ENCODE assay signal across 1 cellular context in genomic region chr5:1093361-1093760, GRCh38.
TF ChIP-seq lines count a peak whose summit lies in the region.

No MANE protein-coding gene starts in this region.

TF ChIP-seq in HepG2, 621 proteins besides CTCF, POLR2A, EP300 and RAD21:
- TF ChIP-seq RBFOX2 (IDR thresholded peaks at IDR 0.05; ENCODE audit: low read depth, low read length) (peak; percentile 41; the same call in 1 of the 2 replicates), AGO2 (optimal IDR thresholded peaks at IDR 0.05; ENCODE audit: low read depth, low read length) (peak; percentile 79), ONECUT2 (CRISPR knock-in tag; IDR thresholded peaks at IDR 0.05) (no peak), ZNF562 (CRISPR knock-in tag; IDR thresholded peaks at IDR 0.05; ENCODE audit: borderline replicate concordance) (no peak)
- TF ChIP-seq, protein P1, sequence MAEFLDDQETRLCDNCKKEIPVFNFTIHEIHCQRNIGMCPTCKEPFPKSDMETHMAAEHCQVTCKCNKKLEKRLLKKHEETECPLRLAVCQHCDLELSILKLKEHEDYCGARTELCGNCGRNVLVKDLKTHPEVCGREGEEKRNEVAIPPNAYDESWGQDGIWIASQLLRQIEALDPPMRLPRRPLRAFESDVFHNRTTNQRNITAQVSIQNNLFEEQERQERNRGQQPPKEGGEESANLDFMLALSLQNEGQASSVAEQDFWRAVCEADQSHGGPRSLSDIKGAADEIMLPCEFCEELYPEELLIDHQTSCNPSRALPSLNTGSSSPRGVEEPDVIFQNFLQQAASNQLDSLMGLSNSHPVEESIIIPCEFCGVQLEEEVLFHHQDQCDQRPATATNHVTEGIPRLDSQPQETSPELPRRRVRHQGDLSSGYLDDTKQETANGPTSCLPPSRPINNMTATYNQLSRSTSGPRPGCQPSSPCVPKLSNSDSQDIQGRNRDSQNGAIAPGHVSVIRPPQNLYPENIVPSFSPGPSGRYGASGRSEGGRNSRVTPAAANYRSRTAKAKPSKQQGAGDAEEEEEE (CRISPR knock-in tag; IDR thresholded peaks at IDR 0.05; ENCODE audit: borderline replicate concordance): no peak
